Comparison of ENCODE assay signal across 9 cellular contexts in genomic region chr20:53872081-53872541, GRCh38.
DNase-seq lines count a peak whose midpoint lies in the region; ATAC-seq, FAIRE-seq and TF ChIP-seq lines count a peak whose summit lies in the region.
"Had no signal": no experiment of that assay in that cellular context is flagged by ENCODE, and none has a peak within 500 bp of the region (broad histone marks: within the 10 kb centered on the region; RNA-seq: fewer than 3 reads in every experiment).

No MANE protein-coding gene starts in this region.

- H3K4me1 Mint-ChIP-seq in activated T-helper 17 cell treated with anti-CD3 and anti-CD28 coated beads, Interleukin-2, amount 50 U/mL, for 72 hours, result peaks cover 28% of the 10 kb centered on the region

- H3K4me1 ChIP-seq in right lobe of liver (peaks cover 0 to 40% (median 17%) of the 10 kb centered on the region in 4 donors), HepG2 (ENCODE audit: insufficient read depth, low read length) (peaks cover 57% of the 10 kb centered on the region)

- no peaks in the 10 kb centered on the region for H4K20me1 ChIP-seq in HepG2 (ENCODE audit: insufficient read depth, low read length)

- TF ChIP-seq CTCF in right lobe of liver (IDR thresholded peaks at IDR 0.05) (no peak), HepG2 (CRISPR knock-in tag; IDR thresholded peaks at IDR 0.05) (no peak)

- intact Hi-C loops in right lobe of liver (cut with DNase I) (no loop called here), HepG2 (cut with micrococcal nuclease; ENCODE audit: unreplicated experiment) (no loop called here)

- H3K27ac Mint-ChIP-seq in activated T-helper 17 cell treated with anti-CD3 and anti-CD28 coated beads, Interleukin-2, amount 50 U/mL, for 72 hours, result peak overlapping the region; percentile 81

- H3K27me3 Mint-ChIP-seq in activated T-helper 17 cell treated with anti-CD3 and anti-CD28 coated beads, Interleukin-2, amount 50 U/mL, for 72 hours, result no peaks in the 10 kb centered on the region

- TF ChIP-seq POLR2A in right lobe of liver (IDR thresholded peaks at IDR 0.05) (no peak), HepG2 (IDR thresholded peaks at IDR 0.05; ENCODE audit: insufficient read depth in 1 of 2, low read depth in 2 of 2, low read length in 2 of 2) (no peak)

- H3K27ac ChIP-seq in right lobe of liver (peak overlapping the region in 2 of 3 donors; percentile 3 to 63), HepG2 (ENCODE audit: extremely low read length, insufficient read depth, low read length) (no peak overlapping the region)
- H3K27ac ChIP-seq: right atrium auricular region had no signal

- in situ Hi-C loops in HepG2 (cut with HindIII; ENCODE audit: extremely low pct_ligation_motif_present, low pct_unique_long_range_greater_than_20kb), result loop anchor here (5.0 kb wide), 1 partner anchor 295 kb away; no protein-coding TSS in a partner anchor

- DNase-seq in right lobe of liver, result no peak
- DNase-seq in HepG2 (ENCODE audit: low spot score), result no peak
- DNase-seq in kidney glomerular epithelial cell (lab: John Stamatoyannopoulos, UW), result peak; percentile 44
- DNase-seq in occipital lobe (lab: John Stamatoyannopoulos, UW), result no peak
- no peak for DNase-seq in DMS79 (lab: John Stamatoyannopoulos, UW)

- peak overlapping the region; percentile 80 for H3K4me3 Mint-ChIP-seq in activated T-helper 17 cell treated with anti-CD3 and anti-CD28 coated beads, Interleukin-2, amount 50 U/mL, for 72 hours

- CTCF ChIA-PET in HepG2 (lab: Yijun Ruan, JAX; ENCODE audit: low intra/inter-chr PET ratio, low total read pairs), result interaction anchor here (1.7 kb wide), 1 partner anchor 293 kb away, joined by 7 read pairs; no protein-coding TSS in a partner anchor

- TF ChIP-seq EP300 in HepG2 (IDR thresholded peaks at IDR 0.05; ENCODE audit: low read depth in 2 of 2, low read length in 2 of 2), result no peak
- TF ChIP-seq EP300 in HepG2 (CRISPR knock-in tag; IDR thresholded peaks at IDR 0.05; ENCODE audit: borderline replicate concordance), result no peak

- no peak overlapping the region for H2AFZ ChIP-seq in HepG2 (ENCODE audit: low read length)

- H3K36me3 ChIP-seq in right lobe of liver (no peaks in the 10 kb centered on the region), HepG2 (replicated peaks in 1 of 2; ENCODE audit: control insufficient read depth in 1 of 2, insufficient read depth in 2 of 2, low read length in 2 of 2) (no peaks in the 10 kb centered on the region)
- H3K36me3 ChIP-seq: right atrium auricular region had no signal

- H3K27me3 ChIP-seq in right lobe of liver, result no peaks in the 10 kb centered on the region
- H3K27me3 ChIP-seq in HepG2 (ENCODE audit: control insufficient read depth in 1 of 2, insufficient read depth in 2 of 2, low read length in 2 of 2), result no peaks in the 10 kb centered on the region
- H3K27me3 ChIP-seq: right atrium auricular region had no signal

- no peak overlapping the region for H3K4me2 ChIP-seq in HepG2 (ENCODE audit: low read depth, low read length)

- ATAC-seq in right lobe of liver (no peak), HepG2 (no peak), HG03342 (IDR thresholded peaks at IDR 0.05; ENCODE audit: unreplicated experiment) (no peak), HG03520 (IDR thresholded peaks at IDR 0.05; ENCODE audit: unreplicated experiment) (no peak)
- ATAC-seq in activated T-helper 17 cell treated with anti-CD3 and anti-CD28 coated beads, Interleukin-2, amount 50 U/mL, for 72 hours (replicated peaks), result no peak

- H3K4me3 ChIP-seq in right lobe of liver (no peak overlapping the region), HepG2 (replicated peaks in 1 of 3; ENCODE audit: insufficient read depth in 1 of 3, low read depth in 2 of 3, low read length in 3 of 3) (no peak overlapping the region)
- H3K4me3 ChIP-seq: right atrium auricular region had no signal

- H3K9me3 ChIP-seq in right lobe of liver, result no peaks in the 10 kb centered on the region
- no peaks in the 10 kb centered on the region for H3K9me3 ChIP-seq in HepG2 (ENCODE audit: low read length)
- H3K9me3 ChIP-seq: right atrium auricular region had no signal

- POLR2A ChIA-PET in HepG2 (lab: Yijun Ruan, JAX), result interaction anchor here (2.3 kb wide), 1 partner anchor 275 kb away, joined by 5 read pairs; no protein-coding TSS in a partner anchor

- no peak overlapping the region for H3K9ac ChIP-seq in HepG2 (ENCODE audit: insufficient read depth, low read depth, low read length)

- no peaks in the 10 kb centered on the region for H3K36me3 Mint-ChIP-seq in activated T-helper 17 cell treated with anti-CD3 and anti-CD28 coated beads, Interleukin-2, amount 50 U/mL, for 72 hours (ENCODE audit: low read depth)

- WGBS in right lobe of liver (ENCODE audit: insufficient coverage, low coverage, low lambda C conversion rate, missing lambda C conversion rate), result 36% methylated on average over 2 of the region's 2 CpGs
- WGBS in HepG2 (ENCODE audit: low lambda C conversion rate), result 61% methylated on average over 2 of the region's 2 CpGs

- no peaks in the 10 kb centered on the region for H3K79me2 ChIP-seq in HepG2 (ENCODE audit: insufficient read depth, low read length)

- H3K9me3 Mint-ChIP-seq in activated T-helper 17 cell treated with anti-CD3 and anti-CD28 coated beads, Interleukin-2, amount 50 U/mL, for 72 hours, result no peaks in the 10 kb centered on the region

- no TSS peak for BruUV-seq in HepG2 (replicated peaks; lab: Mats Ljungman, UMichigan)

- TF ChIP-seq RAD21 in HepG2 (CRISPR knock-in tag; IDR thresholded peaks at IDR 0.05), result no peak

- FAIRE-seq in HepG2 (lab: Jason Lieb, UNC), result no peak

TF ChIP-seq in HepG2, 621 proteins besides CTCF, POLR2A, EP300 and RAD21:
- TF ChIP-seq TOE1 (CRISPR knock-in tag; IDR thresholded peaks at IDR 0.05) (no peak), NFKB2 (CRISPR knock-in tag; IDR thresholded peaks at IDR 0.05; ENCODE audit: borderline replicate concordance) (no peak), JUND (CRISPR knock-in tag; IDR thresholded peaks at IDR 0.05) (no peak), ZMYM4 (CRISPR knock-in tag; IDR thresholded peaks at IDR 0.05) (no peak), NR2F2 (IDR thresholded peaks at IDR 0.05; ENCODE audit: borderline replicate concordance, low read depth) (no peak), YEATS4 (CRISPR knock-in tag; IDR thresholded peaks at IDR 0.05; ENCODE audit: borderline replicate concordance) (no peak), ZNF556 (CRISPR knock-in tag; IDR thresholded peaks at IDR 0.05; ENCODE audit: borderline replicate concordance) (no peak), ZNF839 (CRISPR knock-in tag; IDR thresholded peaks at IDR 0.05; ENCODE audit: borderline replicate concordance) (no peak), ZNF251 (CRISPR knock-in tag; IDR thresholded peaks at IDR 0.05) (no peak), ZNF468 (CRISPR knock-in tag; IDR thresholded peaks at IDR 0.05) (no peak), ZKSCAN5 (CRISPR knock-in tag; IDR thresholded peaks at IDR 0.05) (no peak), ZNF230 (CRISPR knock-in tag; IDR thresholded peaks at IDR 0.05) (no peak), ZFP82 (CRISPR knock-in tag; IDR thresholded peaks at IDR 0.05; ENCODE audit: borderline replicate concordance) (no peak), ZNF720 (CRISPR knock-in tag; IDR thresholded peaks at IDR 0.05) (no peak), SOX13 (IDR thresholded peaks at IDR 0.05) (no peak), SOX13 (CRISPR knock-in tag; conservative IDR thresholded peaks at IDR 0.05 in 1 of 2, IDR thresholded peaks at IDR 0.05 in 1 of 2) (no peak), NR2F1 (CRISPR knock-in tag; IDR thresholded peaks at IDR 0.05) (no peak), GZF1 (CRISPR knock-in tag; IDR thresholded peaks at IDR 0.05) (no peak), MEIS1 (CRISPR knock-in tag; IDR thresholded peaks at IDR 0.05; ENCODE audit: borderline replicate concordance) (no peak), ATF7 (IDR thresholded peaks at IDR 0.05) (no peak), ATF7 (CRISPR knock-in tag; IDR thresholded peaks at IDR 0.05) (no peak)
